ENCODE assay signal across 9 cellular contexts in genomic region chr10:26468691-26469090, GRCh38. TPM values are rescaled to one million over a fixed set of nuclear protein-coding genes. Genes with fewer than 3 reads are reported as not detected.
A peak's percentile ranks its signal among the peaks of the same experiment; 100 is the strongest.
DNase-seq lines count a peak whose midpoint lies in the region; ATAC-seq lines count a peak whose summit lies in the region.
"Had no signal": no experiment of that assay in that cellular context is flagged by ENCODE, and none has a peak within 500 bp of the region (broad histone marks: within the 10 kb centered on the region; RNA-seq: fewer than 3 reads in every experiment).

No MANE protein-coding gene starts in this region.

- H3K36me3 ChIP-seq in thymus (ENCODE audit: control insufficient read depth, insufficient read depth) (peaks cover 6% of the 10 kb centered on the region), MG63 (no peaks in the 10 kb centered on the region)

- H3K4me1 ChIP-seq in thymus (ENCODE audit: control insufficient read depth, insufficient read depth, low read length) = peaks cover 58% of the 10 kb centered on the region

- H3K9me3 Mint-ChIP-seq in activated T-helper 1 cell treated with anti-CD3 and anti-CD28 coated beads, Interleukin-12 subunit alpha, Interleukin-12 subunit beta, Interleukin-2, Interleukin-4 antibody, amounts not matched to agents 30 ng/mL and 10 ng/mL and 1 ng/mL, durations not matched to agents 14 hours and 24 hours and 36 hours = no peaks in the 10 kb centered on the region

- WGBS in thymus = 24% methylated on average over 6 of the region's 6 CpGs

- H3K27ac ChIP-seq in thymus (ENCODE audit: low read depth) = peak overlapping the region; percentile 86

- H3K9me3 ChIP-seq in thymus (ENCODE audit: control insufficient read depth) (no peaks in the 10 kb centered on the region), MG63 (no peaks in the 10 kb centered on the region)

- H3K27me3 ChIP-seq in thymus (ENCODE audit: control insufficient read depth, insufficient read depth) (no peaks in the 10 kb centered on the region), MG63 (no peaks in the 10 kb centered on the region)

- H3K36me3 Mint-ChIP-seq in activated T-helper 1 cell treated with anti-CD3 and anti-CD28 coated beads, Interleukin-12 subunit alpha, Interleukin-12 subunit beta, Interleukin-2, Interleukin-4 antibody, amounts not matched to agents 30 ng/mL and 10 ng/mL and 1 ng/mL, durations not matched to agents 14 hours and 24 hours and 36 hours (ENCODE audit: low read depth) = peaks cover 32% of the 10 kb centered on the region

- peak overlapping the region; percentile 68 for H3K27ac Mint-ChIP-seq in activated T-helper 1 cell treated with anti-CD3 and anti-CD28 coated beads, Interleukin-12 subunit alpha, Interleukin-12 subunit beta, Interleukin-2, Interleukin-4 antibody, amounts not matched to agents 30 ng/mL and 10 ng/mL and 1 ng/mL, durations not matched to agents 14 hours and 24 hours and 36 hours

- intact Hi-C loops in activated T-helper 1 cell treated with anti-CD3 and anti-CD28 coated beads, Interleukin-12 subunit alpha, Interleukin-12 subunit beta, Interleukin-2, Interleukin-4 antibody, amounts not matched to agents 30 ng/mL and 10 ng/mL and 1 ng/mL, durations not matched to agents 14 hours and 24 hours and 36 hours (cut with micrococcal nuclease) = no loop called here

- peak; percentile 46 for DNase-seq in activated CD8-positive, alpha-beta memory T cell treated with anti-CD3 and anti-CD28 coated beads, Interleukin-2, amount 50 U/mL, for 4 hours
- no peak for DNase-seq in activated CD8-positive, alpha-beta memory T cell treated with anti-CD3 and anti-CD28 coated beads, Interleukin-2, amount 50 U/mL, for 48 hours
- DNase-seq in activated T-helper 1 cell treated with anti-CD3 and anti-CD28 coated beads, Interleukin-12 subunit alpha, Interleukin-12 subunit beta, Interleukin-2, Interleukin-4 antibody, amounts not matched to agents 30 ng/mL and 10 ng/mL and 1 ng/mL, durations not matched to agents 14 hours and 24 hours and 36 hours (ENCODE audit: low spot score) = no peak
- DNase-seq in NCI-H1436 treated with DMSO at 0.1 percent for 48 hours (lab: John Stamatoyannopoulos, UW) (no peak), MG63 (no peak), RKO (ENCODE audit: low spot score) (no peak)
- DNase-seq: IMR-90 had no signal

- H3K4me3 ChIP-seq in thymus (ENCODE audit: low read length) (peak overlapping the region; percentile 16), MG63 (no peak overlapping the region)

- no peaks in the 10 kb centered on the region for H3K27me3 Mint-ChIP-seq in activated T-helper 1 cell treated with anti-CD3 and anti-CD28 coated beads, Interleukin-12 subunit alpha, Interleukin-12 subunit beta, Interleukin-2, Interleukin-4 antibody, amounts not matched to agents 30 ng/mL and 10 ng/mL and 1 ng/mL, durations not matched to agents 14 hours and 24 hours and 36 hours (ENCODE audit: insufficient read depth)

- ATAC-seq in HG03066 (IDR thresholded peaks at IDR 0.05; ENCODE audit: low read depth, unreplicated experiment) = peak; percentile 55

- H3K4me1 Mint-ChIP-seq in activated T-helper 1 cell treated with anti-CD3 and anti-CD28 coated beads, Interleukin-12 subunit alpha, Interleukin-12 subunit beta, Interleukin-2, Interleukin-4 antibody, amounts not matched to agents 30 ng/mL and 10 ng/mL and 1 ng/mL, durations not matched to agents 14 hours and 24 hours and 36 hours (ENCODE audit: low read depth) = peaks cover 65% of the 10 kb centered on the region

- H3K4me3 Mint-ChIP-seq in activated T-helper 1 cell treated with anti-CD3 and anti-CD28 coated beads, Interleukin-12 subunit alpha, Interleukin-12 subunit beta, Interleukin-2, Interleukin-4 antibody, amounts not matched to agents 30 ng/mL and 10 ng/mL and 1 ng/mL, durations not matched to agents 14 hours and 24 hours and 36 hours = peak overlapping the region; percentile 45

RNA-seq across cellular contexts. Expression of gene APBB1IP, which starts 30.6 kb away (rescaled TPM):
- 39.6 and 43.6 TPM in 2 replicates for total RNA-seq in activated T-helper 1 cell treated with anti-CD3 and anti-CD28 coated beads, Interleukin-12 subunit alpha, Interleukin-12 subunit beta, Interleukin-2, Interleukin-4 antibody, amounts not matched to agents 30 ng/mL and 10 ng/mL and 1 ng/mL, durations not matched to agents 14 hours and 24 hours and 36 hours
- 40.0 TPM for polyA plus RNA-seq in thymus
- total RNA-seq in MG63 (2014; rRNA removed; shearing (Covaris generic); ENCODE audit: low replicate concordance) = not detected in 2 replicates
- total RNA-seq: IMR-90 had no signal
- polyA plus RNA-seq: IMR-90 had no signal

Comparison
In these comparisons a context has a peak if more than half of its experiments do, and no peak if none do; other contexts are left out.
1. RNA of gene APBB1IP, which starts 30.6 kb away (total RNA-seq): 39.6 to 43.6 TPM in activated T-helper 1 cell treated with anti-CD3 and anti-CD28 coated beads, Interleukin-12 subunit alpha, Interleukin-12 subunit beta, Interleukin-2, Interleukin-4 antibody, amounts not matched to agents 30 ng/mL and 10 ng/mL and 1 ng/mL, durations not matched to agents 14 hours and 24 hours and 36 hours; not detected in MG63; every median in the first group is over 10 times any median in the second.